Comparison of ENCODE assay signal across 1 cellular context in genomic region chr3:13245579-13245978, GRCh38.
TF ChIP-seq lines count a peak whose summit lies in the region.

No MANE protein-coding gene starts in this region.

TF ChIP-seq in HepG2, 621 proteins besides CTCF, POLR2A, EP300 and RAD21 (continued from another document):
- TF ChIP-seq ARID4A (CRISPR knock-in tag; IDR thresholded peaks at IDR 0.05; ENCODE audit: borderline replicate concordance) (peak; percentile 29; the same call in 1 of the 2 replicates), ZNF652 (CRISPR knock-in tag; IDR thresholded peaks at IDR 0.05; ENCODE audit: borderline replicate concordance, low read depth) (peak; percentile 65), SP5 (CRISPR knock-in tag; IDR thresholded peaks at IDR 0.05; ENCODE audit: borderline replicate concordance, low read depth) (peak; percentile 18; the same call in 1 of the 2 replicates), HNF4A (CRISPR knock-in tag; IDR thresholded peaks at IDR 0.05) (peak; percentile 30; the same call in 1 of the 2 replicates), HNF1B (CRISPR knock-in tag; IDR thresholded peaks at IDR 0.05) (peak; percentile 44; the same call in 1 of the 2 replicates), SAP130 (CRISPR knock-in tag; IDR thresholded peaks at IDR 0.05; ENCODE audit: low read depth) (peak; percentile 38; the same call in 1 of the 2 replicates), MTERF4 (CRISPR knock-in tag; IDR thresholded peaks at IDR 0.05) (no peak), POGZ (CRISPR knock-in tag; IDR thresholded peaks at IDR 0.05) (peak; percentile 48), FOSL2 (CRISPR knock-in tag; IDR thresholded peaks at IDR 0.05) (peak; percentile 33; the same call in 1 of the 2 replicates), RXRB (CRISPR knock-in tag; IDR thresholded peaks at IDR 0.05; ENCODE audit: borderline replicate concordance) (0 out of 2 replicates have a peak, but pooled peaks have one; percentile 42), ZNF776 (CRISPR knock-in tag; IDR thresholded peaks at IDR 0.05) (no peak), TCF7 (IDR thresholded peaks at IDR 0.05; ENCODE audit: low read depth) (peak; percentile 37), HOXA3 (CRISPR knock-in tag; IDR thresholded peaks at IDR 0.05) (peak; percentile 35; the same call in 1 of the 2 replicates), STAG1 (CRISPR knock-in tag; IDR thresholded peaks at IDR 0.05) (peak; percentile 14; the same call in 1 of the 2 replicates)
TF ChIP-seq in HepG2: peak in this region for 48.
